ENCODE assay signal across 1 cellular context in the genomic region with DNA sequence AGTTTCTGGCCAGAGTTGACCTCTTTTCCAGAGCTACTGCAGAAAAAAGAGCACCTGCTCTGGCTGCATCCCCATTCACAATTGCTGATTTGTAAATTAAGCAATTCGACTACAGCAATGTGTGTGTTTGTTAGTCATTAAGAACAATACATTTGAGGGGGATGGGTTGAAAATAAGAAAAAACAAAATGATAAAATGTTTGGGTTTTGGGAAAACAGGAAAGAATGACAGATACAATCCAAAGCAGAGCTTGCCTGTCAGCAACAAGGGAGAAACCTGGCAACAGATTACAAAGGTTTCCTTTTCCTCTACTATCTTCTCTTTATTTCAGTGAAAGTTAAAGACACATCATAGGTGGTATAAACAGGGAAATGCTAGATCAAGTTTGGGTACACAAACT.
TF ChIP-seq lines count a peak whose summit lies in the region.

No MANE protein-coding gene starts in this region.

TF ChIP-seq in GM12878, 131 proteins besides CTCF, POLR2A, EP300 and RAD21 (continued from another document):
- no peak for TF ChIP-seq USF1 (IDR thresholded peaks at IDR 0.05; ENCODE audit: borderline replicate concordance, extremely low read length, insufficient read depth, low read depth, low read length)
